Comparison of ENCODE assay signal across 18 cellular contexts in the genomic region with DNA sequence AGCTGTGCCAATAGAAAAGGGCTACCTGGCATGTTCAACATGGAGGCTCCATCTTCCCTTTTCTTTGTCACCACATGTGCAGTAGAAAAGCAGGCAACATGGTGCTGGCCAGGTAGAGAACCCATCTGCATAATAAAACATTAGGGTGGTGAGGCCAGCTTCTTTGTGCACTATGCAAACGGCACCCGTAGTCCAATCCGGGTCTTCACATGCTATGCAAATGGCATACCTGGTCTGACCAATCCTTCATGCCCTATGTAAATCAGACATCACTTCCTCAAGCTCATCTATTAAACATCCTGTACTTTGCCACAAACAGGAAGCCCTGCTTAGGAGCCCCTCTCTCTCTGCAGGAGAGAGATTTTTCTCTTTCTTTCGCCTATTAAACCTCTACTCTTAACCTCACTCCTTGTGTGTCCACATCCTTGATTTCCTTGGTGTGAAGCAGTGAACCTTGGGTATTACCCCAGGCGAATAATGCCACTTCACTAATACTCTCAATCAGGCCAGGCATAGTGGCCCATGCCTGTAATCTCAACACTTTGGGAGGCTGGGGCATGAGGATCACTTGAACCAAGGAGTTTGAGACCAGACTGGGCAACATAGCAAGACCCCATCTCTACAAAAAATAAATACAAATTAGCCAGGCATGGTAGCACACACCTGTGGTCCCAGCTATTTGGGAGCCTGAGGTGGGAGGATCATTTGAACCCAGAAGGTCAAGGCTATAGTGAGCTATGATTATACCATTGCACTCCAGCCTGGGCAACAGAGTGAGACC.
A peak's percentile ranks its signal among the peaks of the same experiment; 100 is the strongest.
DNase-seq lines count a peak whose midpoint lies in the region; ATAC-seq, FAIRE-seq and TF ChIP-seq lines count a peak whose summit lies in the region.
"Had no signal": no experiment of that assay in that cellular context is flagged by ENCODE, and none has a peak within 500 bp of the region (broad histone marks: within the 10 kb centered on the region; RNA-seq: fewer than 3 reads in every experiment).

No MANE protein-coding gene starts in this region.

- no peak overlapping the region for H3K27ac Mint-ChIP-seq in T-helper 17 cell

- H3K4me1 Mint-ChIP-seq in T-helper 17 cell, result peaks cover 7% of the 10 kb centered on the region

- FAIRE-seq in HepG2 (lab: Jason Lieb, UNC), result no peak

- H3K36me3 Mint-ChIP-seq in T-helper 17 cell (ENCODE audit: low read depth), result no peaks in the 10 kb centered on the region

- POLR2A ChIA-PET in HepG2 (lab: Yijun Ruan, JAX), result no interaction called here

- H3K36me3 ChIP-seq in HepG2 (replicated peaks in 1 of 2; ENCODE audit: control insufficient read depth in 1 of 2, insufficient read depth in 2 of 2, low read length in 2 of 2) (no peaks in the 10 kb centered on the region), right lobe of liver (no peaks in the 10 kb centered on the region)
- H3K36me3 ChIP-seq: Peyer's patch, suprapubic skin, WERI-Rb-1 had no signal

- ATAC-seq in HepG2, result no peak
- ATAC-seq in right lobe of liver, result no peak
- ATAC-seq in T-helper 17 cell, result peak; percentile 78
- no peak for ATAC-seq in HG02678 (IDR thresholded peaks at IDR 0.05; ENCODE audit: unreplicated experiment)
- no peak for ATAC-seq in GM18870 (IDR thresholded peaks at IDR 0.05; ENCODE audit: unreplicated experiment)
- ATAC-seq: esophagus mucosa, sciatic nerve had no signal

- 9% methylated on average over 5 of the region's 5 CpGs for WGBS in HepG2 (ENCODE audit: low lambda C conversion rate)
- 69% methylated on average over 4 of the region's 5 CpGs for WGBS in right lobe of liver (ENCODE audit: insufficient coverage, low coverage, low lambda C conversion rate, missing lambda C conversion rate)

- TF ChIP-seq EP300 in HepG2 (IDR thresholded peaks at IDR 0.05; ENCODE audit: low read depth in 2 of 2, low read length in 2 of 2) (no peak), HepG2 (CRISPR knock-in tag; IDR thresholded peaks at IDR 0.05; ENCODE audit: borderline replicate concordance) (no peak)

- CTCF ChIA-PET in HepG2 (lab: Yijun Ruan, JAX; ENCODE audit: low intra/inter-chr PET ratio, low total read pairs), result no interaction called here

- no peak overlapping the region for H2AFZ ChIP-seq in HepG2 (ENCODE audit: low read length)

- H3K27me3 ChIP-seq in HepG2 (ENCODE audit: control insufficient read depth in 1 of 2, insufficient read depth in 2 of 2, low read length in 2 of 2) (peaks cover 0 to 3% of the 10 kb centered on the region in 2 experiments; a peak in 1 of 5 replicates), right lobe of liver (no peaks in the 10 kb centered on the region)
- H3K27me3 ChIP-seq: Peyer's patch had no signal

- no peak for TF ChIP-seq POLR2A in HepG2 (IDR thresholded peaks at IDR 0.05; ENCODE audit: insufficient read depth in 1 of 2, low read depth in 2 of 2, low read length in 2 of 2)
- TF ChIP-seq POLR2A in right lobe of liver (IDR thresholded peaks at IDR 0.05), result no peak

- no peak for DNase-seq in HepG2 (ENCODE audit: low spot score)
- DNase-seq in right lobe of liver, result no peak
- DNase-seq in NCI-H2081 (lab: John Stamatoyannopoulos, UW), result peak; percentile 70 to 82
- DNase-seq in T-helper 17 cell, result no peak
- no peak for DNase-seq in DMS79 treated with DMSO at 0.1 percent for 48 hours (lab: John Stamatoyannopoulos, UW)
- DNase-seq in kidney tubule cell (ENCODE audit: low spot score), result no peak
- DNase-seq: activated CD8-positive, alpha-beta memory T cell treated with anti-CD3 and anti-CD28 coated beads for 24 hours; midbrain; NCI-H2227 treated with DMSO at 0.1 percent for 48 hours; nucleus accumbens; Peyer's patch; stimulated activated CD4-positive, alpha-beta T cell treated with anti-CD3 and anti-CD28 coated beads, Interleukin-1b, Interleukin-23, amount 100 ng/mL, for 48 hours; WERI-Rb-1 had no signal

- H3K79me2 ChIP-seq in HepG2 (ENCODE audit: insufficient read depth, low read length), result no peaks in the 10 kb centered on the region

- no peak overlapping the region for H3K9ac ChIP-seq in HepG2 (ENCODE audit: insufficient read depth, low read depth, low read length)

- no peak overlapping the region for H3K4me3 ChIP-seq in HepG2 (replicated peaks in 1 of 3; ENCODE audit: insufficient read depth in 1 of 3, low read depth in 2 of 3, low read length in 3 of 3)
- no peak overlapping the region for H3K4me3 ChIP-seq in right lobe of liver
- H3K4me3 ChIP-seq: Peyer's patch, suprapubic skin had no signal

- H3K27ac ChIP-seq in HepG2 (ENCODE audit: extremely low read length, insufficient read depth, low read length), result no peak overlapping the region
- no peak overlapping the region for H3K27ac ChIP-seq in right lobe of liver
- H3K27ac ChIP-seq: Peyer's patch, suprapubic skin, WERI-Rb-1 had no signal

- TF ChIP-seq CTCF in HepG2 (CRISPR knock-in tag; IDR thresholded peaks at IDR 0.05) (no peak), right lobe of liver (IDR thresholded peaks at IDR 0.05) (no peak)

- H3K9me3 ChIP-seq in HepG2 (ENCODE audit: low read length) (no peaks in the 10 kb centered on the region), right lobe of liver (no peaks in the 10 kb centered on the region), T-helper 17 cell (ENCODE audit: control insufficient read depth, low read length, poor library complexity, severe bottlenecking) (no peaks in the 10 kb centered on the region)
- H3K9me3 ChIP-seq: Peyer's patch, suprapubic skin had no signal

- no peak overlapping the region for H3K4me3 Mint-ChIP-seq in T-helper 17 cell

- no peaks in the 10 kb centered on the region for H4K20me1 ChIP-seq in HepG2 (ENCODE audit: insufficient read depth, low read length)

- H3K4me1 ChIP-seq in HepG2 (ENCODE audit: insufficient read depth, low read length) (peaks cover 12% of the 10 kb centered on the region), right lobe of liver (no peaks in the 10 kb centered on the region)
- H3K4me1 ChIP-seq: Peyer's patch, suprapubic skin had no signal

- H3K27me3 Mint-ChIP-seq in T-helper 17 cell, result no peaks in the 10 kb centered on the region

- H3K4me2 ChIP-seq in HepG2 (ENCODE audit: low read depth, low read length), result no peak overlapping the region

- in situ Hi-C loops in HepG2 (cut with HindIII; ENCODE audit: extremely low pct_ligation_motif_present, low pct_unique_long_range_greater_than_20kb), result no loop called here

- intact Hi-C loops in HepG2 (cut with micrococcal nuclease; ENCODE audit: unreplicated experiment), result no loop called here
- intact Hi-C loops in right lobe of liver (cut with DNase I), result no loop called here

- TF ChIP-seq RAD21 in HepG2 (CRISPR knock-in tag; IDR thresholded peaks at IDR 0.05), result no peak

- BruUV-seq in HepG2 (replicated peaks; lab: Mats Ljungman, UMichigan), result no TSS peak

TF ChIP-seq in HepG2, 621 proteins besides CTCF, POLR2A, EP300 and RAD21:
- peak; percentile 67 for TF ChIP-seq ZNF121 (CRISPR knock-in tag; IDR thresholded peaks at IDR 0.05)
- no peak for TF ChIP-seq SRY (CRISPR knock-in tag; IDR thresholded peaks at IDR 0.05)

Comparison
In these comparisons a context has a peak if more than half of its experiments do, and no peak if none do; other contexts are left out.
1. DNase-seq: peak in NCI-H2081 (2 of 2); none in HepG2 (single experiment), right lobe of liver (0 of 3), T-helper 17 cell (0 of 3), DMS79 treated with DMSO at 0.1 percent for 48 hours (single experiment) and kidney tubule cell (single experiment).